Comparison of ENCODE assay signal across 24 cellular contexts in the genomic region with DNA sequence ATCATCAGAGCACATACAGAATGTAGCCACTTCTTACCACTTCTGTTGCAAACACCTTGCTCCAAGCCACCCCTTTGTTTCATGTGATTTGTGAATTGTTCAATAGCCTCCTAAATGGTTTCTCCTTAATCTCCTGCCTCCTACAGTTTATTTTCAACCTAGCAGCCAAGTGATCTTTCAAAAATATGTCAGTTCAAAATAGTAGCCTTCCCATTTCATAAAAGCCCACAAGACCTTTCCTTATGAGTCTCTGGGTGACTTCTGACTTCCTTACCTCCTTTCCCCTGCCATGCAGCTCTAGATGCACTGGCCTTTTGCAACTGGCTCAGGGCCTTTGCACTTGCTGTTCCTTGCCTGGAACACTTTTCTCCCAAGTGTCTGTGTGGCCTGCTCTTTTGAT.
"Had no signal": no experiment of that assay in that cellular context is flagged by ENCODE, and none has a peak within 500 bp of the region (broad histone marks: within the 10 kb centered on the region; RNA-seq: fewer than 3 reads in every experiment).

No MANE protein-coding gene starts in this region.

- H3K27me3 ChIP-seq: brain microvascular endothelial cell, colonic mucosa, heart left ventricle had no signal

- H3K4me1 ChIP-seq: colonic mucosa had no signal

- H3K9me3 ChIP-seq: colonic mucosa, heart left ventricle had no signal

- H3K4me3 ChIP-seq: colonic mucosa, heart left ventricle had no signal

- H3K36me3 ChIP-seq: brain microvascular endothelial cell, colonic mucosa had no signal

- DNase-seq: activated CD4-positive, alpha-beta memory T cell treated with anti-CD3 and anti-CD28 coated beads, Interleukin-2, amount 10 ng/mL, durations not matched to agents 7 days and 5 days; activated CD4-positive, alpha-beta T cell treated with anti-CD3 and anti-CD28 coated beads for 1 hour; activated CD4-positive, alpha-beta T cell treated with anti-CD3 and anti-CD28 coated beads for 4 hours; activated CD4-positive, alpha-beta T cell treated with anti-CD3 and anti-CD28 coated beads, Interleukin-2, amount 10 ng/mL, durations not matched to agents 7 days and 5 days; activated CD4-positive, alpha-beta T cell treated with anti-CD3 and anti-CD28 coated beads, Interleukin-2, amount 50 U/mL, for 4 hours; activated CD8-positive, alpha-beta memory T cell treated with anti-CD3 and anti-CD28 coated beads, Interleukin-2, amount 50 U/mL, for 48 hours; activated gamma-delta T cell; activated naive CD4-positive, alpha-beta T cell; activated naive CD4-positive, alpha-beta T cell treated with anti-CD3 and anti-CD28 coated beads, Interleukin-2, amount 10 ng/mL, durations not matched to agents 7 days and 5 days; activated T-cell treated with anti-CD3 and anti-CD28 coated beads for 4 hours; activated T-cell treated with anti-CD3 and anti-CD28 coated beads, Interleukin-2, amount 50 U/mL, for 24 hours; activated T-cell treated with anti-CD3 and anti-CD28 coated beads, Interleukin-2, amount 50 U/mL, for 72 hours; amniotic stem cell; anterior cingulate cortex; brain microvascular endothelial cell; colonic mucosa; effector CD8-positive, alpha-beta T cell; foreskin fibroblast; glutamatergic neuron; heart left ventricle; T-helper 2 cell had no signal

- H3K9me3 Mint-ChIP-seq: activated CD4-positive, alpha-beta memory T cell treated with anti-CD3 and anti-CD28 coated beads, Interleukin-2, amount 10 ng/mL, durations not matched to agents 7 days and 5 days; activated CD4-positive, alpha-beta T cell treated with anti-CD3 and anti-CD28 coated beads, Interleukin-2, amount 10 ng/mL, durations not matched to agents 7 days and 5 days; activated naive CD4-positive, alpha-beta T cell treated with anti-CD3 and anti-CD28 coated beads, Interleukin-2, amount 10 ng/mL, durations not matched to agents 7 days and 5 days; activated T-cell treated with anti-CD3 and anti-CD28 coated beads, Interleukin-2, amount 50 U/mL, for 24 hours; activated T-cell treated with anti-CD3 and anti-CD28 coated beads, Interleukin-2, amount 50 U/mL, for 72 hours; central memory CD8-positive, alpha-beta T cell had no signal

- ATAC-seq: activated T-cell treated with anti-CD3 and anti-CD28 coated beads, Interleukin-2, amount 50 U/mL, for 72 hours; esophagus mucosa; heart left ventricle had no signal

- H3K27me3 Mint-ChIP-seq: activated CD4-positive, alpha-beta memory T cell treated with anti-CD3 and anti-CD28 coated beads, Interleukin-2, amount 10 ng/mL, durations not matched to agents 7 days and 5 days; activated CD4-positive, alpha-beta T cell treated with anti-CD3 and anti-CD28 coated beads, Interleukin-2, amount 10 ng/mL, durations not matched to agents 7 days and 5 days; activated naive CD4-positive, alpha-beta T cell treated with anti-CD3 and anti-CD28 coated beads, Interleukin-2, amount 10 ng/mL, durations not matched to agents 7 days and 5 days; activated naive CD8-positive, alpha-beta T cell; activated T-cell treated with anti-CD3 and anti-CD28 coated beads, Interleukin-2, amount 50 U/mL, for 24 hours; central memory CD8-positive, alpha-beta T cell had no signal

- H3K27ac ChIP-seq: brain microvascular endothelial cell, colonic mucosa, heart left ventricle had no signal

- H3K36me3 Mint-ChIP-seq: activated naive CD4-positive, alpha-beta T cell treated with anti-CD3 and anti-CD28 coated beads, Interleukin-2, amount 10 ng/mL, durations not matched to agents 7 days and 5 days had no signal

- H3K27ac Mint-ChIP-seq: activated CD4-positive, alpha-beta memory T cell treated with anti-CD3 and anti-CD28 coated beads, Interleukin-2, amount 10 ng/mL, durations not matched to agents 7 days and 5 days; activated CD4-positive, alpha-beta T cell treated with anti-CD3 and anti-CD28 coated beads, Interleukin-2, amount 10 ng/mL, durations not matched to agents 7 days and 5 days; activated naive CD4-positive, alpha-beta T cell treated with anti-CD3 and anti-CD28 coated beads, Interleukin-2, amount 10 ng/mL, durations not matched to agents 7 days and 5 days; activated naive CD8-positive, alpha-beta T cell; activated T-cell treated with anti-CD3 and anti-CD28 coated beads, Interleukin-2, amount 50 U/mL, for 24 hours; activated T-cell treated with anti-CD3 and anti-CD28 coated beads, Interleukin-2, amount 50 U/mL, for 72 hours had no signal

- H3K4me3 Mint-ChIP-seq: activated CD4-positive, alpha-beta memory T cell treated with anti-CD3 and anti-CD28 coated beads, Interleukin-2, amount 10 ng/mL, durations not matched to agents 7 days and 5 days; activated CD4-positive, alpha-beta T cell treated with anti-CD3 and anti-CD28 coated beads, Interleukin-2, amount 10 ng/mL, durations not matched to agents 7 days and 5 days; activated naive CD4-positive, alpha-beta T cell treated with anti-CD3 and anti-CD28 coated beads, Interleukin-2, amount 10 ng/mL, durations not matched to agents 7 days and 5 days; activated naive CD8-positive, alpha-beta T cell; activated T-cell treated with anti-CD3 and anti-CD28 coated beads, Interleukin-2, amount 50 U/mL, for 24 hours; activated T-cell treated with anti-CD3 and anti-CD28 coated beads, Interleukin-2, amount 50 U/mL, for 72 hours; central memory CD8-positive, alpha-beta T cell had no signal
